10 cellular contexts compared by ENCODE assay signal in genomic region chr10:30430544-30431298, GRCh38. TPM values are rescaled to one million over a fixed set of nuclear protein-coding genes. Genes with fewer than 3 reads are reported as not detected.
DNase-seq lines count a peak whose midpoint lies in the region; ATAC-seq and TF ChIP-seq lines count a peak whose summit lies in the region.
"Had no signal": no experiment of that assay in that cellular context is flagged by ENCODE, and none has a peak within 500 bp of the region (broad histone marks: within the 10 kb centered on the region; RNA-seq: fewer than 3 reads in every experiment).

No MANE protein-coding gene starts in this region.

- H3K4me1 ChIP-seq in BLaER1, result peaks cover 75% of the 10 kb centered on the region

- peaks cover 3% of the 10 kb centered on the region for H3K27me3 Mint-ChIP-seq in brain
- peaks cover 21% of the 10 kb centered on the region for H3K27me3 Mint-ChIP-seq in neural crest cell (ENCODE audit: low read depth)
- H3K27me3 Mint-ChIP-seq: central memory CD8-positive, alpha-beta T cell had no signal

- peaks cover 9% of the 10 kb centered on the region; the same call in 1 of the 2 replicates for H4K20me1 ChIP-seq in BLaER1

- peak overlapping the region; percentile 90 for H3K4me2 ChIP-seq in BLaER1

- H3K9me3 ChIP-seq in BLaER1, result no peaks in the 10 kb centered on the region

- H3K36me3 ChIP-seq in BLaER1, result no peaks in the 10 kb centered on the region

- H3K36me3 Mint-ChIP-seq in brain (no peaks in the 10 kb centered on the region), neural crest cell (ENCODE audit: low read depth) (no peaks in the 10 kb centered on the region)

- peak overlapping the region; percentile 23; the same call in 1 of the 2 replicates for H3K9ac ChIP-seq in BLaER1

- H3K27ac ChIP-seq in BLaER1, result peak overlapping the region; percentile 65

- no peaks in the 10 kb centered on the region for H3K27me3 ChIP-seq in BLaER1

- H3K27ac Mint-ChIP-seq in brain (peak overlapping the region in 2 of 5 experiments; percentile 37 to 85), neural crest cell (ENCODE audit: unreplicated experiment) (no peak overlapping the region)

- ATAC-seq in GM18870 (IDR thresholded peaks at IDR 0.05; ENCODE audit: unreplicated experiment) (no peak), SK-N-SH treated with all-trans-retinoic acid at 6 μM for 48 hours (no peak)

- no peak for TF ChIP-seq CTCF in brain (conservative IDR thresholded peaks at IDR 0.05)
- no peak for TF ChIP-seq CTCF in neural crest cell (conservative IDR thresholded peaks at IDR 0.05)

- H3K9me3 Mint-ChIP-seq in brain, result peaks cover 0 to 4% (median 0%) of the 10 kb centered on the region in 5 experiments
- H3K9me3 Mint-ChIP-seq in neural crest cell, result no peaks in the 10 kb centered on the region
- H3K9me3 Mint-ChIP-seq: central memory CD8-positive, alpha-beta T cell had no signal

- H3K4me3 Mint-ChIP-seq in brain (peak overlapping the region in 4 of 5 experiments; percentile 35 to 81 (median 50)), neural crest cell (peak overlapping the region; percentile 84)
- H3K4me3 Mint-ChIP-seq: central memory CD8-positive, alpha-beta T cell had no signal

- H3K4me1 Mint-ChIP-seq in brain (peaks cover 31% of the 10 kb centered on the region), neural crest cell (peaks cover 31% of the 10 kb centered on the region)

- H3K4me3 ChIP-seq in BLaER1, result peak overlapping the region; percentile 32; the same call in 1 of the 2 replicates

- DNase-seq in Kasumi-1 (lab: John Stamatoyannopoulos, UW), result peak; percentile 23 to 42
- no peak for DNase-seq in neural crest cell (ENCODE audit: low read depth, low spot score)
- DNase-seq in NCI-H1092 (lab: John Stamatoyannopoulos, UW), result no peak
- DNase-seq in dermis blood vessel endothelial cell, result no peak
- DNase-seq: activated CD8-positive, alpha-beta memory T cell treated with anti-CD3 and anti-CD28 coated beads, Interleukin-2, amount 50 U/mL, for 48 hours had no signal

TF ChIP-seq in SK-N-SH treated with all-trans-retinoic acid at 6 μM for 48 hours, 23 proteins besides CTCF, POLR2A, EP300 and RAD21:
- TF ChIP-seq ZNF8 (CRISPR knock-in tag; IDR thresholded peaks at IDR 0.05) (no peak), SNAI2 (CRISPR knock-in tag; IDR thresholded peaks at IDR 0.05) (no peak), TOX (CRISPR knock-in tag; IDR thresholded peaks at IDR 0.05; ENCODE audit: borderline replicate concordance) (no peak), ESRRG (CRISPR knock-in tag; IDR thresholded peaks at IDR 0.05) (no peak), RARB (CRISPR knock-in tag; IDR thresholded peaks at IDR 0.05) (no peak), ZFP3 (CRISPR knock-in tag; IDR thresholded peaks at IDR 0.05) (no peak), TCF4 (CRISPR knock-in tag; IDR thresholded peaks at IDR 0.05; ENCODE audit: borderline replicate concordance) (no peak), ARNTL (CRISPR knock-in tag; IDR thresholded peaks at IDR 0.05; ENCODE audit: borderline replicate concordance, low read depth) (no peak), OSR1 (CRISPR knock-in tag; IDR thresholded peaks at IDR 0.05) (no peak), ZNF70 (CRISPR knock-in tag; IDR thresholded peaks at IDR 0.05) (no peak), PPARA (CRISPR knock-in tag; IDR thresholded peaks at IDR 0.05; ENCODE audit: borderline replicate concordance) (no peak), BACH2 (CRISPR knock-in tag; IDR thresholded peaks at IDR 0.05; ENCODE audit: borderline replicate concordance) (no peak), GLIS3 (CRISPR knock-in tag; IDR thresholded peaks at IDR 0.05) (no peak), ZFP30 (CRISPR knock-in tag; IDR thresholded peaks at IDR 0.05) (no peak), ZC3H10 (CRISPR knock-in tag; IDR thresholded peaks at IDR 0.05) (no peak)
- TF ChIP-seq, protein P1, sequence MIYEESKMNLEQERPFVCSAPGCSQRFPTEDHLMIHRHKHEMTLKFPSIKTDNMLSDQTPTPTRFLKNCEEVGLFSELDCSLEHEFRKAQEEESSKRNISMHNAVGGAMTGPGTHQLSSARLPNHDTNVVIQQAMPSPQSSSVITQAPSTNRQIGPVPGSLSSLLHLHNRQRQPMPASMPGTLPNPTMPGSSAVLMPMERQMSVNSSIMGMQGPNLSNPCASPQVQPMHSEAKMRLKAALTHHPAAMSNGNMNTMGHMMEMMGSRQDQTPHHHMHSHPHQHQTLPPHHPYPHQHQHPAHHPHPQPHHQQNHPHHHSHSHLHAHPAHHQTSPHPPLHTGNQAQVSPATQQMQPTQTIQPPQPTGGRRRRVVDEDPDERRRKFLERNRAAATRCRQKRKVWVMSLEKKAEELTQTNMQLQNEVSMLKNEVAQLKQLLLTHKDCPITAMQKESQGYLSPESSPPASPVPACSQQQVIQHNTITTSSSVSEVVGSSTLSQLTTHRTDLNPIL (CRISPR knock-in tag; IDR thresholded peaks at IDR 0.05; ENCODE audit: low read depth), result no peak
- TF ChIP-seq, protein P2, sequence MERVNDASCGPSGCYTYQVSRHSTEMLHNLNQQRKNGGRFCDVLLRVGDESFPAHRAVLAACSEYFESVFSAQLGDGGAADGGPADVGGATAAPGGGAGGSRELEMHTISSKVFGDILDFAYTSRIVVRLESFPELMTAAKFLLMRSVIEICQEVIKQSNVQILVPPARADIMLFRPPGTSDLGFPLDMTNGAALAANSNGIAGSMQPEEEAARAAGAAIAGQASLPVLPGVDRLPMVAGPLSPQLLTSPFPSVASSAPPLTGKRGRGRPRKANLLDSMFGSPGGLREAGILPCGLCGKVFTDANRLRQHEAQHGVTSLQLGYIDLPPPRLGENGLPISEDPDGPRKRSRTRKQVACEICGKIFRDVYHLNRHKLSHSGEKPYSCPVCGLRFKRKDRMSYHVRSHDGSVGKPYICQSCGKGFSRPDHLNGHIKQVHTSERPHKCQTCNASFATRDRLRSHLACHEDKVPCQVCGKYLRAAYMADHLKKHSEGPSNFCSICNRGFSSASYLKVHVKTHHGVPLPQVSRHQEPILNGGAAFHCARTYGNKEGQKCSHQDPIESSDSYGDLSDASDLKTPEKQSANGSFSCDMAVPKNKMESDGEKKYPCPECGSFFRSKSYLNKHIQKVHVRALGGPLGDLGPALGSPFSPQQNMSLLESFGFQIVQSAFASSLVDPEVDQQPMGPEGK (CRISPR knock-in tag; IDR thresholded peaks at IDR 0.05; ENCODE audit: borderline replicate concordance), result no peak
- TF ChIP-seq, protein P3, sequence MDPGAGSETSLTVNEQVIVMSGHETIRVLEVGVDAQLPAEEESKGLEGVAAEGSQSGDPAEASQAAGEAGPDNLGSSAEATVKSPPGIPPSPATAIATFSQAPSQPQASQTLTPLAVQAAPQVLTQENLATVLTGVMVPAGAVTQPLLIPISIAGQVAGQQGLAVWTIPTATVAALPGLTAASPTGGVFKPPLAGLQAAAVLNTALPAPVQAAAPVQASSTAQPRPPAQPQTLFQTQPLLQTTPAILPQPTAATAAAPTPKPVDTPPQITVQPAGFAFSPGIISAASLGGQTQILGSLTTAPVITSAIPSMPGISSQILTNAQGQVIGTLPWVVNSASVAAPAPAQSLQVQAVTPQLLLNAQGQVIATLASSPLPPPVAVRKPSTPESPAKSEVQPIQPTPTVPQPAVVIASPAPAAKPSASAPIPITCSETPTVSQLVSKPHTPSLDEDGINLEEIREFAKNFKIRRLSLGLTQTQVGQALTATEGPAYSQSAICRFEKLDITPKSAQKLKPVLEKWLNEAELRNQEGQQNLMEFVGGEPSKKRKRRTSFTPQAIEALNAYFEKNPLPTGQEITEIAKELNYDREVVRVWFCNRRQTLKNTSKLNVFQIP (CRISPR knock-in tag; IDR thresholded peaks at IDR 0.05; ENCODE audit: borderline replicate concordance, low read depth), result no peak
- TF ChIP-seq, protein P4, sequence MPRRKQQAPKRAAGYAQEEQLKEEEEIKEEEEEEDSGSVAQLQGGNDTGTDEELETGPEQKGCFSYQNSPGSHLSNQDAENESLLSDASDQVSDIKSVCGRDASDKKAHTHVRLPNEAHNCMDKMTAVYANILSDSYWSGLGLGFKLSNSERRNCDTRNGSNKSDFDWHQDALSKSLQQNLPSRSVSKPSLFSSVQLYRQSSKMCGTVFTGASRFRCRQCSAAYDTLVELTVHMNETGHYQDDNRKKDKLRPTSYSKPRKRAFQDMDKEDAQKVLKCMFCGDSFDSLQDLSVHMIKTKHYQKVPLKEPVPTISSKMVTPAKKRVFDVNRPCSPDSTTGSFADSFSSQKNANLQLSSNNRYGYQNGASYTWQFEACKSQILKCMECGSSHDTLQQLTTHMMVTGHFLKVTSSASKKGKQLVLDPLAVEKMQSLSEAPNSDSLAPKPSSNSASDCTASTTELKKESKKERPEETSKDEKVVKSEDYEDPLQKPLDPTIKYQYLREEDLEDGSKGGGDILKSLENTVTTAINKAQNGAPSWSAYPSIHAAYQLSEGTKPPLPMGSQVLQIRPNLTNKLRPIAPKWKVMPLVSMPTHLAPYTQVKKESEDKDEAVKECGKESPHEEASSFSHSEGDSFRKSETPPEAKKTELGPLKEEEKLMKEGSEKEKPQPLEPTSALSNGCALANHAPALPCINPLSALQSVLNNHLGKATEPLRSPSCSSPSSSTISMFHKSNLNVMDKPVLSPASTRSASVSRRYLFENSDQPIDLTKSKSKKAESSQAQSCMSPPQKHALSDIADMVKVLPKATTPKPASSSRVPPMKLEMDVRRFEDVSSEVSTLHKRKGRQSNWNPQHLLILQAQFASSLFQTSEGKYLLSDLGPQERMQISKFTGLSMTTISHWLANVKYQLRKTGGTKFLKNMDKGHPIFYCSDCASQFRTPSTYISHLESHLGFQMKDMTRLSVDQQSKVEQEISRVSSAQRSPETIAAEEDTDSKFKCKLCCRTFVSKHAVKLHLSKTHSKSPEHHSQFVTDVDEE (CRISPR knock-in tag; IDR thresholded peaks at IDR 0.05), result no peak

RNA-seq across cellular contexts. Expression of gene MAP3K8, which starts 3.3 kb away (rescaled TPM):
- 1.3 TPM for polyA plus RNA-seq in brain (ENCODE audit: insufficient read depth, low read depth, low replicate concordance)
- total RNA-seq in neural crest cell, result 0.30 and 1.4 TPM in 2 replicates
- 2.5 and 6.3 TPM in 2 replicates for total RNA-seq in dermis blood vessel endothelial cell

Comparison
In these comparisons a context has a peak if more than half of its experiments do, and no peak if none do; other contexts are left out.
1. DNase-seq: peak in Kasumi-1 (2 of 2); none in neural crest cell (single experiment), NCI-H1092 (single experiment) and dermis blood vessel endothelial cell (single experiment).